Comparison of ENCODE assay signal across 11 cellular contexts in the genomic region with DNA sequence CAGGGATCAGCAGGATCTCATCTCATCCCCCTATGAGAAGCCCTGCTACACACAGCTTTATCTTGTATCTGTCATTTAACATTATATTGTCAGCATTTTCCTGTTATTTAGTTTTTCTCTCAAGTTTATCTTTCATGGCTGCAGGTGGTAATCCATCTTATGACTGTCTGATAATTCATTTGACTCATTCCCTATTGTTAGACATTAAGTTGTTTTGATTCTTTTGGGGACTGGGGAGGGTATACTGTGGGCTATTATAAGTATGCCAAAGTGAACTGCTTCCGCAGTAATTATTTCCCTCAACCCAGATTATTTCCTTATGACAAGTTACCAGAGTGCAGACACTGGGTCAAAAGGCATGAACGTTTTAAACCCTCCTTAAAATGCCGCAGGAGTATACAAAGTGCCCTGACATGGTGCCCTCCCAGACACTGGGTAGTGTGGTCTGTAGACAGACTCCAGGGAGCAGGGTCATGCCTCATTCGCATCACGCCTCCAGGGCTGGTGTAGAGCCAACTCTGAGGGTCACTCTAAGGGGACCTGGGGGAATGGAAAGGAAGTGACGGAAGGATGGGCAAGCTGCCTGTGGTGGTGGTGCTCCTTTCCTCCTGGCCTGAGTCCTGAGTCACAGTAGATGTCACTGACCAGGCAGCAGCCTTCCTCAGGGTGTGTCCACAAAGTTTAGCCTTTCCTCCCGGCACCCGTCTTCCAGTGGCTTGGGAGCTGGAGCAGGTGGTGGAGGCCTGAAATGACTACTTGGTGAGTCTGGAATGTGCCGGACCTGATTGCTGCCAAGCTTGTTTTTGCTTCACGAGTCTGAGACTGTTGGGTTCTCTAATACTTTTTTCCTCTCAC. TPM values are rescaled to one million over a fixed set of nuclear protein-coding genes. Genes with fewer than 3 reads are reported as not detected.
DNase-seq lines count a peak whose midpoint lies in the region; ATAC-seq, FAIRE-seq and TF ChIP-seq lines count a peak whose summit lies in the region.
"Had no signal": no experiment of that assay in that cellular context is flagged by ENCODE, and none has a peak within 500 bp of the region (broad histone marks: within the 10 kb centered on the region; RNA-seq: fewer than 3 reads in every experiment).

No MANE protein-coding gene starts in this region.

- FAIRE-seq in GM12891 (lab: Jason Lieb, UNC): no peak

- H3K4me1 ChIP-seq in Peyer's patch: peaks cover 0 to 34% (median 3%) of the 10 kb centered on the region in 4 donors
- H3K4me1 ChIP-seq: gastrocnemius medialis had no signal

- H3K27me3 ChIP-seq in Peyer's patch: no peaks in the 10 kb centered on the region

- no peak for TF ChIP-seq CTCF in Peyer's patch (IDR thresholded peaks at IDR 0.05)

- TF ChIP-seq POLR2A in GM12891 (IDR thresholded peaks at IDR 0.05; ENCODE audit: low read depth, low read length) (peak; percentile 24; the same call in 1 of the 2 replicates), Peyer's patch (IDR thresholded peaks at IDR 0.05) (no peak)

- peak overlapping the region in 3 of 4 donors; percentile 30 to 81 (median 57) for H3K27ac ChIP-seq in Peyer's patch
- H3K27ac ChIP-seq: KMS-11 had no signal

- ATAC-seq in left ventricle myocardium superior: peak; percentile 49
- no peak for ATAC-seq in HG03280 (IDR thresholded peaks at IDR 0.05; ENCODE audit: unreplicated experiment)
- ATAC-seq: gastrocnemius medialis had no signal

- intact Hi-C loops in left ventricle myocardium superior (cut with micrococcal nuclease): no loop called here

- H3K4me3 ChIP-seq in Peyer's patch: no peak overlapping the region
- H3K4me3 ChIP-seq: gastrocnemius medialis had no signal

- DNase-seq in GM12891 (ENCODE audit: insufficient read length, low spot score): no peak
- peak in 2 of 3 donors; percentile 61 to 67 for DNase-seq in Peyer's patch
- DNase-seq in left ventricle myocardium superior: no peak
- peak; percentile 89 for DNase-seq in renal cortical epithelial cell (ENCODE audit: low read depth)
- no peak for DNase-seq in NCI-H345 treated with DMSO at 0.1 percent for 48 hours (lab: John Stamatoyannopoulos, UW; ENCODE audit: unreplicated experiment)
- no peak for DNase-seq in effector CD4-positive, alpha-beta T cell
- DNase-seq in NCI-H1930 (lab: John Stamatoyannopoulos, UW): no peak
- DNase-seq: activated CD4-positive, alpha-beta T cell treated with anti-CD3 and anti-CD28 coated beads for 4 hours; gastrocnemius medialis had no signal

- no peaks in the 10 kb centered on the region for H3K36me3 ChIP-seq in Peyer's patch
- H3K36me3 ChIP-seq: gastrocnemius medialis had no signal

- H3K9me3 ChIP-seq in Peyer's patch: no peaks in the 10 kb centered on the region
- H3K9me3 ChIP-seq: gastrocnemius medialis had no signal

TF ChIP-seq in GM12891, 5 proteins besides CTCF, POLR2A, EP300 and RAD21:
- TF ChIP-seq PAX5 (IDR thresholded peaks at IDR 0.05; ENCODE audit: insufficient read depth, low read length, severe bottlenecking): no peak
- no peak for TF ChIP-seq SPI1 (IDR thresholded peaks at IDR 0.05; ENCODE audit: low read depth, low read length)
- TF ChIP-seq POU2F2 (IDR thresholded peaks at IDR 0.05; ENCODE audit: low read depth, low read length): no peak
- 0 out of 2 replicates have a peak, but pooled peaks have one; percentile 23 for TF ChIP-seq POLR2AphosphoS5 (IDR thresholded peaks at IDR 0.05; ENCODE audit: low read depth, low read length)
- TF ChIP-seq TAF1 (IDR thresholded peaks at IDR 0.05; ENCODE audit: low read depth, low read length): no peak

RNA-seq across cellular contexts. Expression of a gene that starts 11.6 kb away (rescaled TPM):
- 41.2 TPM for polyA plus RNA-seq in GM12891 (2012; ENCODE audit: low read depth, missing spikeins)
- total RNA-seq in Peyer's patch: 100 to 1,000 TPM; 144 to 231 (median 203) TPM
- total RNA-seq in left ventricle myocardium superior: 1.0 TPM
- 28.6 and 50.5 TPM in 2 replicates for total RNA-seq in renal cortical epithelial cell

Comparison
In these comparisons a context has a peak if more than half of its experiments do, and no peak if none do; other contexts are left out.
1. DNase-seq: peak in Peyer's patch (2 of 3) and renal cortical epithelial cell (single experiment); none in GM12891 (single experiment), left ventricle myocardium superior (single experiment), NCI-H345 treated with DMSO at 0.1 percent for 48 hours (single experiment), effector CD4-positive, alpha-beta T cell (single experiment) and NCI-H1930 (0 of 2).
2. RNA of a gene that starts 11.6 kb away (total RNA-seq): 144 to 231 TPM in Peyer's patch and 28.6 to 50.5 TPM in renal cortical epithelial cell; 1.0 TPM in left ventricle myocardium superior (single experiment); every median in the first group is over 10 times any median in the second.